In the genomic region with DNA sequence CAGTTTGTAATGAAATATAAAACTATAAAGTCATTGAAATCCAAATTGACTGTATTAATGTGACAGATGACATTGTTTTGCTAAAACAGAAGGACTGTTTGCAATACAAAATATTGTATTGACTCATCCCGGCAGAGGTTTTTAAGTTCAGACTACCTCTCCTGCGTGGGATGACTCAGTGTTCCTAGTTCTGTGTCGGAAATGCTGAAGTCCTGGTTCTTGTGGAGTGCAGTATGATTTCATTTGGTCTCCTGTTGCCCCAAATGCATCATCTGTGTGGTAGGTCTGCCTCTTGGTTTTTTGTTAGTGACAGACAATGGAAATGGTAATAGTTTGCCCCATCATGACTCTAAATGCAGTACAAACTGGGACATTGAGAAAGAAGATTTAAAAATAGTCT, we compare ENCODE assay signal across 15 cellular contexts. TPM values are rescaled to one million over a fixed set of nuclear protein-coding genes. Genes with fewer than 3 reads are reported as not detected.
DNase-seq lines count a peak whose midpoint lies in the region; ATAC-seq and TF ChIP-seq lines count a peak whose summit lies in the region.
"Had no signal": no experiment of that assay in that cellular context is flagged by ENCODE, and none has a peak within 500 bp of the region (broad histone marks: within the 10 kb centered on the region; RNA-seq: fewer than 3 reads in every experiment).

No MANE protein-coding gene starts in this region.

- H3K4me3 ChIP-seq in AG04450 (ENCODE audit: low read depth, low read length) (no peak overlapping the region), fibroblast of the aortic adventitia (ENCODE audit: low read depth, low read length) (no peak overlapping the region), prostate gland (no peak overlapping the region), tibial nerve (no peak overlapping the region)
- H3K4me3 ChIP-seq: esophagus muscularis mucosa, HAP-1, Peyer's patch had no signal

- TF ChIP-seq POLR2A in prostate gland (IDR thresholded peaks at IDR 0.05) (no peak), tibial nerve (IDR thresholded peaks at IDR 0.05) (no peak)

- H3K27me3 Mint-ChIP-seq in activated CD4-positive, alpha-beta memory T cell treated with anti-CD3 and anti-CD28 coated beads for 36 hours = no peaks in the 10 kb centered on the region

- no peak overlapping the region for H3K4me3 Mint-ChIP-seq in activated CD4-positive, alpha-beta memory T cell treated with anti-CD3 and anti-CD28 coated beads for 36 hours
- H3K4me3 Mint-ChIP-seq: nephron progenitor cell had no signal

- peaks cover 52% of the 10 kb centered on the region for H3K4me1 Mint-ChIP-seq in activated CD4-positive, alpha-beta memory T cell treated with anti-CD3 and anti-CD28 coated beads for 36 hours (ENCODE audit: low read depth)

- H3K4me1 ChIP-seq in prostate gland (replicated peaks) = no peaks in the 10 kb centered on the region
- H3K4me1 ChIP-seq in tibial nerve = peaks cover 0 to 41% (median 6%) of the 10 kb centered on the region in 4 donors
- H3K4me1 ChIP-seq: Peyer's patch had no signal

- no peak for TF ChIP-seq EP300 in tibial nerve (IDR thresholded peaks at IDR 0.05)

- CTCF ChIA-PET in AG04450 (lab: Charles Lee) = no interaction called here
- CTCF ChIA-PET in activated CD4-positive, alpha-beta memory T cell treated with anti-CD3 and anti-CD28 coated beads for 36 hours (lab: Charles Lee) = no interaction called here

- no peaks in the 10 kb centered on the region for H3K9me3 ChIP-seq in AG04450 (ENCODE audit: control insufficient read depth, insufficient read depth, low read length)
- no peaks in the 10 kb centered on the region for H3K9me3 ChIP-seq in prostate gland
- H3K9me3 ChIP-seq in tibial nerve = no peaks in the 10 kb centered on the region
- H3K9me3 ChIP-seq: esophagus muscularis mucosa, HAP-1, Peyer's patch had no signal

- H3K27me3 ChIP-seq in AG04450 (ENCODE audit: control insufficient read depth, insufficient read depth, low read length) (no peaks in the 10 kb centered on the region), prostate gland (replicated peaks; ENCODE audit: insufficient read depth) (no peaks in the 10 kb centered on the region), tibial nerve (no peaks in the 10 kb centered on the region)
- H3K27me3 ChIP-seq: esophagus muscularis mucosa, Peyer's patch had no signal

- POLR2A ChIA-PET in AG04450 (lab: Yijun Ruan, JAX) = no interaction called here
- POLR2A ChIA-PET in activated CD4-positive, alpha-beta memory T cell treated with anti-CD3 and anti-CD28 coated beads for 36 hours (lab: Charles Lee) = interaction anchor here (0.7 kb wide), 1 partner anchor 9 kb away, joined by 3 read pairs; no protein-coding TSS in a partner anchor

- 77% methylated on average over 3 of the region's 3 CpGs for WGBS in prostate gland
- WGBS in tibial nerve, 2 donors = 78 to 84% methylated on average over 3 of the region's 3 CpGs

- no peaks in the 10 kb centered on the region for H3K9me3 Mint-ChIP-seq in activated CD4-positive, alpha-beta memory T cell treated with anti-CD3 and anti-CD28 coated beads for 36 hours
- H3K9me3 Mint-ChIP-seq: nephron progenitor cell had no signal

- H3K27ac ChIP-seq in AG04450 (ENCODE audit: low read depth, low read length) (no peak overlapping the region), prostate gland (no peak overlapping the region), tibial nerve (no peak overlapping the region)
- H3K27ac ChIP-seq: esophagus muscularis mucosa, Peyer's patch had no signal

- TF ChIP-seq CTCF in AG04450 (IDR thresholded peaks at IDR 0.05; ENCODE audit: low read depth, low read length) (no peak), fibroblast of the aortic adventitia (IDR thresholded peaks at IDR 0.05; ENCODE audit: insufficient read depth, low read length) (no peak), prostate gland (IDR thresholded peaks at IDR 0.05) (no peak), tibial nerve (IDR thresholded peaks at IDR 0.05) (no peak)

- no peak overlapping the region for H3K27ac Mint-ChIP-seq in activated CD4-positive, alpha-beta memory T cell treated with anti-CD3 and anti-CD28 coated beads for 36 hours

- ATAC-seq in GM21526 (IDR thresholded peaks at IDR 0.05; ENCODE audit: low FRiP score, unreplicated experiment) = no peak

- DNase-seq in AG04450 (ENCODE audit: low read depth, low spot score) (peak; percentile 26), Daoy (ENCODE audit: low read depth) (peak; percentile 77), fibroblast of the aortic adventitia (ENCODE audit: low read depth) (peak; percentile 64), prostate gland (ENCODE audit: low spot score) (no peak), tibial nerve (ENCODE audit: low spot score in 2 of 2) (no peak), hypothalamus (lab: John Stamatoyannopoulos, UW) (no peak)
- peak; percentile 59 for DNase-seq in activated CD4-positive, alpha-beta memory T cell treated with anti-CD3 and anti-CD28 coated beads for 36 hours
- DNase-seq: activated CD8-positive, alpha-beta memory T cell treated with anti-CD3 and anti-CD28 coated beads, Interleukin-2, amount 50 U/mL, for 4 hours; Calu3; nephron progenitor cell; Peyer's patch; T1000 had no signal

- H3K36me3 ChIP-seq in prostate gland = no peaks in the 10 kb centered on the region
- H3K36me3 ChIP-seq in tibial nerve = no peaks in the 10 kb centered on the region
- H3K36me3 ChIP-seq: esophagus muscularis mucosa, HAP-1, Peyer's patch had no signal

- intact Hi-C loops in activated CD4-positive, alpha-beta memory T cell treated with anti-CD3 and anti-CD28 coated beads for 36 hours (cut with micrococcal nuclease) = loop anchor here (1.0 kb wide), 1 partner anchor 15 kb away; no protein-coding TSS in a partner anchor
- intact Hi-C loops in prostate gland (cut with DNase I) = no loop called here

- peaks cover 1% of the 10 kb centered on the region for H3K36me3 Mint-ChIP-seq in activated CD4-positive, alpha-beta memory T cell treated with anti-CD3 and anti-CD28 coated beads for 36 hours

RNA-seq across cellular contexts. Expression of gene PELI2, which starts 27.8 kb away (rescaled TPM):
- polyA plus RNA-seq in AG04450 (2011; rRNA removed) = 25.7 and 27.2 TPM in 2 replicates
- 112 TPM in 2 replicates for polyA minus RNA-seq in AG04450 (2011; rRNA and poly(A)+ RNA removed)
- total RNA-seq in Daoy (2014; rRNA removed; shearing (Covaris generic)) = 5.3 and 7.1 TPM in 2 replicates
- total RNA-seq in activated CD4-positive, alpha-beta memory T cell treated with anti-CD3 and anti-CD28 coated beads for 36 hours = 1 to 10 TPM; 6.4 to 6.6 TPM
- total RNA-seq in fibroblast of the aortic adventitia (ENCODE audit: low replicate concordance) (5.9 and 14.0 TPM in 2 replicates), prostate gland (10 to 100 TPM in 1 of 2 donors, 1 to 10 TPM in 1; 8.9 to 25.7 TPM), tibial nerve (10 to 100 TPM; 20.1 to 42.3 (median 35.1) TPM)

Comparison
In these comparisons a context has a peak if more than half of its experiments do, and no peak if none do; other contexts are left out.
1. DNase-seq: peak in AG04450 (single experiment), Daoy (single experiment), activated CD4-positive, alpha-beta memory T cell treated with anti-CD3 and anti-CD28 coated beads for 36 hours (single experiment) and fibroblast of the aortic adventitia (single experiment); none in prostate gland (single experiment), tibial nerve (0 of 2) and hypothalamus (0 of 51).